Comparison of ENCODE assay signal across 17 cellular contexts in the genomic region with DNA sequence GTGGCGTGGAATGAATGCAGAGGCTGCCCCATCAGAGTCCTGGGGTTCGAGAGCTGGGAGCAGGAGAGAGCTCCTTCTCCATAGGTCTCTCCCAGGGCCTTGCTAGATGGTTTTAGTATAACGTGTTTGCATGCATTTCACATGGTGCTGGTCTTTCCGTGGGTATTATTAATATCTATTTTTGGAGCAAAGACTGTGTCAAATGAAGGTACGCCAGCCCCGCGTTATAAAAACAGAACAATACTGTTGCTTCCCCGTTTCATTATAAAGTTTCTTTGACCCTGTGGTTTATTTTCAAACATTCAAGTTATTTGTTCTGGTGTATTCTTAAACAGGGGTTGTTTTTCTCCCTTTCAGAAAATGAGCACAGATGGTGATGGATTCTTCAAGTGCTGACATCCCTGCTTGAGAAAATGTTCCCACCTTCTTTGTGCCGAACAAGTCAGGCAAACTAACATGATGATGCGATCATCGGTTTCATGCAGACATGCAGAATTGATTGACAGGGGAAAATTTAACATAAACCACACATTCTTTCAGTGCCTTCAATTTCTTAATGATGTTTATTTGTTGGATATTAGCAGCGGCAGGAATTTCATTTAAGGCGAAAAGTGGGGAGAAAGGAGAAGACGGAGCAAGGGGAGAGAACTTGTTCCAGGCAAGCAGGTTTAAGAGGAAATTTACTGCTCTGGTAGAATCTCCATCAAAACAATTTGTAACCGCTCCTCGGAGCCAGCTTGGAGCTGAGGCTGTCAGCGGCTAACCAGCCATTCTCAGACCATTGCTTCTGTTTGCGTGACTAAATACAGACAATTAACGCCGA.
"Had no signal": no experiment of that assay in that cellular context is flagged by ENCODE, and none has a peak within 500 bp of the region (broad histone marks: within the 10 kb centered on the region; RNA-seq: fewer than 3 reads in every experiment).

No MANE protein-coding gene starts in this region.

- DNase-seq: activated CD4-positive, alpha-beta T cell treated with anti-CD3 and anti-CD28 coated beads for 36 hours; activated CD4-positive, alpha-beta T cell treated with anti-CD3 and anti-CD28 coated beads, Interleukin-2, amount 50 U/mL, for 48 hours; activated naive CD8-positive, alpha-beta T cell treated with anti-CD3 and anti-CD28 coated beads, Interleukin-2, amount 10 ng/mL, durations not matched to agents 7 days and 5 days; effector memory CD4-positive, alpha-beta T cell; mesenchymal stem cell; natural killer cell; stimulated activated CD4-positive, alpha-beta T cell treated with anti-CD3 and anti-CD28 coated beads, Interleukin-12 subunit alpha, Interleukin-12 subunit beta, amount 100 ng/mL, for 4 hours; stimulated activated CD4-positive, alpha-beta T cell treated with anti-CD3 and anti-CD28 coated beads, Interleukin-1b, Interleukin-23, amount 100 ng/mL, for 48 hours; stimulated activated naive CD8-positive, alpha-beta T cell treated with anti-CD3 and anti-CD28 coated beads, Interleukin-15, amount 100 ng/mL, for 72 hours; T-helper 2 cell; testis; WERI-Rb-1 had no signal

- H3K4me1 Mint-ChIP-seq: activated CD4-positive, alpha-beta T cell treated with anti-CD3 and anti-CD28 coated beads for 36 hours; activated naive CD8-positive, alpha-beta T cell treated with anti-CD3 and anti-CD28 coated beads, Interleukin-2, amount 10 ng/mL, durations not matched to agents 7 days and 5 days; central memory CD8-positive, alpha-beta T cell; natural killer cell; stimulated activated naive CD8-positive, alpha-beta T cell treated with anti-CD3 and anti-CD28 coated beads, Interleukin-15, amount 100 ng/mL, for 72 hours had no signal

- H3K9me3 Mint-ChIP-seq: activated naive CD8-positive, alpha-beta T cell treated with anti-CD3 and anti-CD28 coated beads, Interleukin-2, amount 10 ng/mL, durations not matched to agents 7 days and 5 days; type B pancreatic cell had no signal

- ATAC-seq: activated CD4-positive, alpha-beta T cell treated with anti-CD3 and anti-CD28 coated beads for 36 hours; natural killer cell; stimulated activated naive CD8-positive, alpha-beta T cell treated with anti-CD3 and anti-CD28 coated beads, Interleukin-15, amount 100 ng/mL, for 72 hours had no signal

- H3K9me3 ChIP-seq: right atrium auricular region, testis had no signal

- H3K4me3 Mint-ChIP-seq: activated CD4-positive, alpha-beta T cell treated with anti-CD3 and anti-CD28 coated beads for 36 hours; activated naive CD8-positive, alpha-beta T cell treated with anti-CD3 and anti-CD28 coated beads, Interleukin-2, amount 10 ng/mL, durations not matched to agents 7 days and 5 days; activated T-helper 1 cell treated with anti-CD3 and anti-CD28 coated beads, Interleukin-12 subunit alpha, Interleukin-12 subunit beta, Interleukin-2, Interleukin-4 antibody, amounts not matched to agents 30 ng/mL and 10 ng/mL and 1 ng/mL, durations not matched to agents 14 hours and 24 hours and 36 hours; central memory CD8-positive, alpha-beta T cell; natural killer cell; stimulated activated naive CD8-positive, alpha-beta T cell treated with anti-CD3 and anti-CD28 coated beads, Interleukin-15, amount 100 ng/mL, for 72 hours; type B pancreatic cell had no signal

- H3K4me3 ChIP-seq: right atrium auricular region, testis had no signal

- H3K27ac Mint-ChIP-seq: activated CD4-positive, alpha-beta T cell treated with anti-CD3 and anti-CD28 coated beads for 36 hours; activated naive CD8-positive, alpha-beta T cell treated with anti-CD3 and anti-CD28 coated beads, Interleukin-2, amount 10 ng/mL, durations not matched to agents 7 days and 5 days; activated T-helper 1 cell treated with anti-CD3 and anti-CD28 coated beads, Interleukin-12 subunit alpha, Interleukin-12 subunit beta, Interleukin-2, Interleukin-4 antibody, amounts not matched to agents 30 ng/mL and 10 ng/mL and 1 ng/mL, durations not matched to agents 14 hours and 24 hours and 36 hours; natural killer cell; type B pancreatic cell had no signal

- H3K27me3 Mint-ChIP-seq: activated CD4-positive, alpha-beta T cell treated with anti-CD3 and anti-CD28 coated beads for 36 hours; activated naive CD8-positive, alpha-beta T cell treated with anti-CD3 and anti-CD28 coated beads, Interleukin-2, amount 10 ng/mL, durations not matched to agents 7 days and 5 days; central memory CD8-positive, alpha-beta T cell; progenitor cell of endocrine pancreas; stimulated activated naive CD8-positive, alpha-beta T cell treated with anti-CD3 and anti-CD28 coated beads, Interleukin-15, amount 100 ng/mL, for 72 hours had no signal

- H3K36me3 ChIP-seq: right atrium auricular region, WERI-Rb-1 had no signal

- H3K4me1 ChIP-seq: right atrium auricular region, testis had no signal

- H3K36me3 Mint-ChIP-seq: activated naive CD8-positive, alpha-beta T cell treated with anti-CD3 and anti-CD28 coated beads, Interleukin-2, amount 10 ng/mL, durations not matched to agents 7 days and 5 days; natural killer cell; type B pancreatic cell had no signal

- H3K27ac ChIP-seq: right atrium auricular region, testis, WERI-Rb-1 had no signal

- H3K27me3 ChIP-seq: right atrium auricular region, testis had no signal
